ENCODE assay signal across 24 cellular contexts in genomic region chr6:57158658-57159057, GRCh38. TPM values are rescaled to one million over a fixed set of nuclear protein-coding genes. Genes with fewer than 3 reads are reported as not detected.
DNase-seq lines count a peak whose midpoint lies in the region; FAIRE-seq and TF ChIP-seq lines count a peak whose summit lies in the region.
"Had no signal": no experiment of that assay in that cellular context is flagged by ENCODE, and none has a peak within 500 bp of the region (broad histone marks: within the 10 kb centered on the region; RNA-seq: fewer than 3 reads in every experiment).

No MANE protein-coding gene starts in this region.

- no peaks in the 10 kb centered on the region for H3K9me1 ChIP-seq in keratinocyte (ENCODE audit: control insufficient read depth, extremely low read depth, insufficient read depth, low read length)

- H3K27ac Mint-ChIP-seq in HFFc6 (peak overlapping the region; percentile 14; the same call in 1 of the 2 replicates), glutamatergic neuron (ENCODE audit: unreplicated experiment) (no peak overlapping the region)
- H3K27ac Mint-ChIP-seq in activated T-helper 2 cell treated with anti-CD3 and anti-CD28 coated beads, Interferon-gamma antibody, Interleukin-2, Interleukin-4, amounts not matched to agents 10 μg/mL and 5 μg/mL and 100 μg/mL, durations not matched to agents 14 hours and 24 hours and 36 hours, result peak overlapping the region; percentile 34
- H3K27ac Mint-ChIP-seq: activated CD4-positive, alpha-beta T cell treated with anti-CD3 and anti-CD28 coated beads, Interleukin-2, amount 10 ng/mL, durations not matched to agents 7 days and 5 days; activated naive CD8-positive, alpha-beta T cell; brain; type B pancreatic cell had no signal

- H3K36me3 ChIP-seq in keratinocyte (ENCODE audit: control insufficient read depth in 2 of 2, extremely low read depth in 1 of 2, insufficient read depth in 2 of 2, low read length in 2 of 2), result peaks cover 2 to 11% of the 10 kb centered on the region in 2 experiments

- no peak overlapping the region for H3K4me3 Mint-ChIP-seq in HFFc6
- H3K4me3 Mint-ChIP-seq in activated T-helper 2 cell treated with anti-CD3 and anti-CD28 coated beads, Interferon-gamma antibody, Interleukin-2, Interleukin-4, amounts not matched to agents 10 μg/mL and 5 μg/mL and 100 μg/mL, durations not matched to agents 14 hours and 24 hours and 36 hours (ENCODE audit: low read depth), result no peak overlapping the region
- H3K4me3 Mint-ChIP-seq in glutamatergic neuron (ENCODE audit: unreplicated experiment), result no peak overlapping the region
- H3K4me3 Mint-ChIP-seq: activated CD4-positive, alpha-beta T cell treated with anti-CD3 and anti-CD28 coated beads, Interleukin-2, amount 10 ng/mL, durations not matched to agents 7 days and 5 days; activated naive CD8-positive, alpha-beta T cell; brain; type B pancreatic cell had no signal

- H4K20me1 ChIP-seq in keratinocyte (ENCODE audit: control insufficient read depth, extremely low read depth, insufficient read depth, low read length), result no peaks in the 10 kb centered on the region

- peaks cover 17% of the 10 kb centered on the region for H3K36me3 Mint-ChIP-seq in HFFc6 (ENCODE audit: low read depth)
- peaks cover 66% of the 10 kb centered on the region for H3K36me3 Mint-ChIP-seq in activated T-helper 2 cell treated with anti-CD3 and anti-CD28 coated beads, Interferon-gamma antibody, Interleukin-2, Interleukin-4, amounts not matched to agents 10 μg/mL and 5 μg/mL and 100 μg/mL, durations not matched to agents 14 hours and 24 hours and 36 hours (ENCODE audit: low read depth)
- no peaks in the 10 kb centered on the region for H3K36me3 Mint-ChIP-seq in glutamatergic neuron (ENCODE audit: unreplicated experiment)

- no peaks in the 10 kb centered on the region for H3K79me2 ChIP-seq in keratinocyte (ENCODE audit: control insufficient read depth, insufficient read depth, low read length)
- H3K79me2 ChIP-seq: hepatocyte had no signal

- no peak overlapping the region for H3K9ac ChIP-seq in keratinocyte (ENCODE audit: control insufficient read depth, extremely low read depth, insufficient read depth, low read length)

- dilution Hi-C loops in keratinocyte (cut with MboI; ENCODE audit: extremely low pct_ligation_motif_present, low sequenced_read_pairs), result no loop called here

- intact Hi-C loops in activated T-helper 2 cell treated with anti-CD3 and anti-CD28 coated beads, Interferon-gamma antibody, Interleukin-2, Interleukin-4, amounts not matched to agents 10 μg/mL and 5 μg/mL and 100 μg/mL, durations not matched to agents 14 hours and 24 hours and 36 hours (cut with micrococcal nuclease), result loop anchor here (1.0 kb wide), 2 partner anchors 10 to 14 kb away; partner anchors contain the start of gene BAG2
- intact Hi-C loops in posterior vena cava (cut with DNase I), result no loop called here

- H3K4me1 ChIP-seq in keratinocyte (ENCODE audit: control insufficient read depth, extremely low read depth, insufficient read depth, low read length), result peaks cover 9% of the 10 kb centered on the region
- H3K4me1 ChIP-seq: lower lobe of right lung, psoas muscle, stomach had no signal

- H3K27ac ChIP-seq in keratinocyte (ENCODE audit: control insufficient read depth, insufficient read depth, low read length), result no peak overlapping the region
- H3K27ac ChIP-seq: coronary artery, hepatocyte, lower lobe of right lung, psoas muscle, stomach had no signal

- no peaks in the 10 kb centered on the region for H3K9me3 Mint-ChIP-seq in HFFc6
- no peaks in the 10 kb centered on the region for H3K9me3 Mint-ChIP-seq in activated T-helper 2 cell treated with anti-CD3 and anti-CD28 coated beads, Interferon-gamma antibody, Interleukin-2, Interleukin-4, amounts not matched to agents 10 μg/mL and 5 μg/mL and 100 μg/mL, durations not matched to agents 14 hours and 24 hours and 36 hours
- no peaks in the 10 kb centered on the region for H3K9me3 Mint-ChIP-seq in glutamatergic neuron (ENCODE audit: unreplicated experiment)
- H3K9me3 Mint-ChIP-seq: activated CD4-positive, alpha-beta T cell treated with anti-CD3 and anti-CD28 coated beads, Interleukin-2, amount 10 ng/mL, durations not matched to agents 7 days and 5 days; type B pancreatic cell had no signal

- H3K4me1 Mint-ChIP-seq in HFFc6 (ENCODE audit: low read depth) (peaks cover 43% of the 10 kb centered on the region), glutamatergic neuron (ENCODE audit: low read depth, unreplicated experiment) (no peaks in the 10 kb centered on the region)
- H3K4me1 Mint-ChIP-seq in activated T-helper 2 cell treated with anti-CD3 and anti-CD28 coated beads, Interferon-gamma antibody, Interleukin-2, Interleukin-4, amounts not matched to agents 10 μg/mL and 5 μg/mL and 100 μg/mL, durations not matched to agents 14 hours and 24 hours and 36 hours (ENCODE audit: low read depth), result peaks cover 14% of the 10 kb centered on the region
- H3K4me1 Mint-ChIP-seq: activated CD4-positive, alpha-beta T cell treated with anti-CD3 and anti-CD28 coated beads, Interleukin-2, amount 10 ng/mL, durations not matched to agents 7 days and 5 days; brain had no signal

- H3K4me2 ChIP-seq in keratinocyte (ENCODE audit: control insufficient read depth, extremely low read depth, insufficient read depth, low read depth, low read length), result peak overlapping the region; percentile 39
- H3K4me2 ChIP-seq: hepatocyte had no signal

- H3K4me3 ChIP-seq in keratinocyte (ENCODE audit: control insufficient read depth in 2 of 3, extremely low read depth in 1 of 3, insufficient read depth in 2 of 3, low read depth in 1 of 3, low read length in 3 of 3), result no peak overlapping the region
- H3K4me3 ChIP-seq: coronary artery, hepatocyte, lower lobe of right lung, psoas muscle, stomach had no signal

- no peaks in the 10 kb centered on the region for H3K27me3 ChIP-seq in keratinocyte (ENCODE audit: control insufficient read depth, extremely low read depth, insufficient read depth, low read length)
- H3K27me3 ChIP-seq: hepatocyte, stomach had no signal

- H3K27me3 Mint-ChIP-seq in HFFc6 (ENCODE audit: insufficient read depth) (peaks cover 3% of the 10 kb centered on the region; the same call in 1 of the 2 replicates), glutamatergic neuron (ENCODE audit: unreplicated experiment) (no peaks in the 10 kb centered on the region)
- H3K27me3 Mint-ChIP-seq in activated T-helper 2 cell treated with anti-CD3 and anti-CD28 coated beads, Interferon-gamma antibody, Interleukin-2, Interleukin-4, amounts not matched to agents 10 μg/mL and 5 μg/mL and 100 μg/mL, durations not matched to agents 14 hours and 24 hours and 36 hours (ENCODE audit: low read depth), result no peaks in the 10 kb centered on the region
- H3K27me3 Mint-ChIP-seq: activated CD4-positive, alpha-beta T cell treated with anti-CD3 and anti-CD28 coated beads, Interleukin-2, amount 10 ng/mL, durations not matched to agents 7 days and 5 days; activated naive CD8-positive, alpha-beta T cell; brain; type B pancreatic cell had no signal

- FAIRE-seq in keratinocyte (lab: Jason Lieb, UNC), result peak; percentile 58
- FAIRE-seq: HepG2, small intestine had no signal

- TF ChIP-seq CTCF in HFFc6 (IDR thresholded peaks at IDR 0.05), result no peak
- TF ChIP-seq CTCF in keratinocyte (optimal IDR thresholded peaks at IDR 0.05 in 1 of 3, IDR thresholded peaks at IDR 0.05 in 1 of 3, conservative IDR thresholded peaks at IDR 0.05 in 1 of 3; ENCODE audit: extremely low read depth in 1 of 3, insufficient read depth in 2 of 3, low read length in 3 of 3), result no peak
- TF ChIP-seq CTCF in glutamatergic neuron (IDR thresholded peaks at IDR 0.05; ENCODE audit: partially characterized antibody, unreplicated experiment), result no peak

- H3K9me3 ChIP-seq in keratinocyte (ENCODE audit: control insufficient read depth, low read depth, low read length), result no peaks in the 10 kb centered on the region
- H3K9me3 ChIP-seq: lower lobe of right lung, psoas muscle, stomach had no signal

- DNase-seq in EH (ENCODE audit: low read depth) (peak; percentile 65), HFFc6 (peak; percentile 59), keratinocyte (ENCODE audit: low read depth, low spot score) (peak; percentile 21), posterior vena cava (ENCODE audit: low spot score) (no peak), activated gamma-delta T cell (lab: John Stamatoyannopoulos, UW) (no peak), glutamatergic neuron (no peak)
- no peak for DNase-seq in activated T-helper 2 cell treated with anti-CD3 and anti-CD28 coated beads, Interferon-gamma antibody, Interleukin-2, Interleukin-4, amounts not matched to agents 10 μg/mL and 5 μg/mL and 100 μg/mL, durations not matched to agents 14 hours and 24 hours and 36 hours (ENCODE audit: low spot score)
- DNase-seq: activated CD4-positive, alpha-beta T cell treated with anti-CD3 and anti-CD28 coated beads, Interleukin-2, amount 10 ng/mL, durations not matched to agents 7 days and 5 days; AML-193; DMS53; lower lobe of right lung; NCI-H1417 treated with DMSO at 0.1 percent for 48 hours; NCI-H526; psoas muscle; Right ventricle myocardium superior; small intestine; stimulated activated CD4-positive, alpha-beta T cell treated with anti-CD3 and anti-CD28 coated beads, Interleukin-2, amount 100 ng/mL, for 48 hours; stomach had no signal

- H2AFZ ChIP-seq in keratinocyte (ENCODE audit: control insufficient read depth, low read length), result no peak overlapping the region
- H2AFZ ChIP-seq: hepatocyte had no signal

RNA-seq across cellular contexts. Expression of gene BAG2, which starts 13.5 kb away (rescaled TPM):
- 10 to 100 TPM; 26.2 to 31.6 (median 28.3) TPM for total RNA-seq in HFFc6 (2021; fragmentation: NEBNext Ultra II Directional; extraction: Animal tissue kit (Norgen Biotek cat#: 25700))
- total RNA-seq in activated T-helper 2 cell treated with anti-CD3 and anti-CD28 coated beads, Interferon-gamma antibody, Interleukin-2, Interleukin-4, amounts not matched to agents 10 μg/mL and 5 μg/mL and 100 μg/mL, durations not matched to agents 14 hours and 24 hours and 36 hours, result 13.6 and 14.3 TPM in 2 replicates
- polyA plus RNA-seq in keratinocyte, result 0.89 to 1.6 TPM (median 1.1 TPM) in 3 replicates
- 0.41 TPM for polyA plus RNA-seq in keratinocyte (2011; ENCODE audit: low read depth)
- polyA plus RNA-seq in keratinocyte (2011; cell fraction: cytosol; rRNA removed), result 0.82 and 1.6 TPM in 2 replicates
- polyA plus RNA-seq in keratinocyte (2011; cell fraction: nucleus; rRNA removed), result 0.81 and 1.2 TPM in 2 replicates
- polyA plus RNA-seq in keratinocyte (2012; ENCODE audit: low replicate concordance), result 0.35 and 1.2 TPM in 2 replicates
- polyA minus RNA-seq in keratinocyte, result 0.10 to 1.2 TPM (median 0.36 TPM) in 3 replicates
- 0.58 TPM for polyA minus RNA-seq in keratinocyte (2011; cell fraction: cytosol; rRNA and poly(A)+ RNA removed)
- 0.95 and 2.9 TPM in 2 replicates for polyA minus RNA-seq in keratinocyte (2011; cell fraction: nucleus; rRNA and poly(A)+ RNA removed)
- total RNA-seq in posterior vena cava (10 to 100 TPM; 32.6 to 45.8 TPM), glutamatergic neuron (ENCODE audit: unreplicated experiment) (1.2 TPM)

Comparison
In these comparisons a context has a peak if more than half of its experiments do, and no peak if none do; other contexts are left out.
1. DNase-seq: peak in EH (single experiment), HFFc6 (single experiment) and keratinocyte (single experiment); none in activated T-helper 2 cell treated with anti-CD3 and anti-CD28 coated beads, Interferon-gamma antibody, Interleukin-2, Interleukin-4, amounts not matched to agents 10 μg/mL and 5 μg/mL and 100 μg/mL, durations not matched to agents 14 hours and 24 hours and 36 hours (single experiment), posterior vena cava (single experiment), activated gamma-delta T cell (single experiment) and glutamatergic neuron (single experiment).